ENCODE assay signal across 8 cellular contexts in the genomic region with DNA sequence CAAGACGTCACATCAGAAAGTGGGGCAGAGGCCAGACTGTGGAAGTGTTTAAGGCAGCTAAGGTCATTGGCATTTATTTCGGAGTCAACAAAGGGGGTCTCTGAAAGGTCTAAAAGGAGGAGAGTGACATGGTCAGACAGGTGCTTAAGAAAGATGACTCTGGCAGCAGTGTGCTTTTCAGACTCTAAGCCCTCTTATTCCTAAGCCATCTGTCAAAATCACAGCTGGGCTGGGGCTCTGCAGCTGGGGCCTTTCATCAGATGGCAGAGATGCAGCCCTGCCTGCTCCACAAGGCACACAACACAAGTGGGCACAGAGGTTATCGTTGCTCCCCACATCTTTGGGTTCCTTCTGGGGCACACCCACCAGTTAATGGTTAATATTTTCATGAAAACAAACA. TPM values are rescaled to one million over a fixed set of nuclear protein-coding genes. Genes with fewer than 3 reads are reported as not detected.
DNase-seq lines count a peak whose midpoint lies in the region; ATAC-seq and TF ChIP-seq lines count a peak whose summit lies in the region.

No MANE protein-coding gene starts in this region.

- H3K18ac ChIP-seq in IMR-90 (ENCODE audit: low read depth, low read length), result no peak overlapping the region

- H3K27ac ChIP-seq in IMR-90 (ENCODE audit: insufficient read depth, low read length), result no peak overlapping the region
- H3K27ac ChIP-seq in SJCRH30, result peak overlapping the region; percentile 74
- H3K27ac ChIP-seq in spleen, result peak overlapping the region; percentile 67 to 89 (median 80)
- H3K27ac ChIP-seq in adrenal gland, result peak overlapping the region in 2 of 5 donors; percentile 79 to 90
- H3K27ac ChIP-seq in testis, result peak overlapping the region in 1 of 2 donors; percentile 31

- no peak overlapping the region for H3K9ac ChIP-seq in IMR-90 (ENCODE audit: low read depth, low read length)

- H4K91ac ChIP-seq in IMR-90 (ENCODE audit: insufficient read depth, low read depth, low read length), result no peak overlapping the region

- no peak for TF ChIP-seq CTCF in IMR-90 (conservative IDR thresholded peaks at IDR 0.05; ENCODE audit: low read depth, low read length)
- no peak for TF ChIP-seq CTCF in spleen (IDR thresholded peaks at IDR 0.05 in 8 of 11, conservative IDR thresholded peaks at IDR 0.05 in 3 of 11)
- no peak for TF ChIP-seq CTCF in adrenal gland (IDR thresholded peaks at IDR 0.05)
- no peak for TF ChIP-seq CTCF in testis (IDR thresholded peaks at IDR 0.05)

- no peak overlapping the region for H4K5ac ChIP-seq in IMR-90 (ENCODE audit: low read depth, low read length)

- peaks cover 6% of the 10 kb centered on the region; the same call in 1 of the 2 replicates for H4K20me1 ChIP-seq in IMR-90 (ENCODE audit: insufficient read depth, low read length)

- H4K8ac ChIP-seq in IMR-90 (ENCODE audit: low read depth in 2 of 2, low read length in 2 of 2), result no peak overlapping the region

- no peak overlapping the region for H3K56ac ChIP-seq in IMR-90 (ENCODE audit: extremely low read depth, insufficient read depth, low read length)

- peaks cover 2% of the 10 kb centered on the region; the same call in 1 of the 2 replicates for H3K9me1 ChIP-seq in IMR-90 (ENCODE audit: insufficient read depth, low read length)

- TF ChIP-seq POLR2A in IMR-90 (IDR thresholded peaks at IDR 0.05; ENCODE audit: low read depth, low read length), result no peak
- no peak for TF ChIP-seq POLR2A in spleen (IDR thresholded peaks at IDR 0.05)
- TF ChIP-seq POLR2A in adrenal gland (IDR thresholded peaks at IDR 0.05), result no peak
- no peak for TF ChIP-seq POLR2A in testis (IDR thresholded peaks at IDR 0.05)

- no peak overlapping the region for H2AFZ ChIP-seq in IMR-90 (replicated peaks; ENCODE audit: low read length, poor library complexity)

- no peak overlapping the region for H3K4ac ChIP-seq in IMR-90 (ENCODE audit: low read depth, low read length)

- dilution Hi-C loops in IMR-90 (cut with HindIII; ENCODE audit: low sequenced_read_pairs, unreplicated experiment), result no loop called here

- H3K4me1 ChIP-seq in IMR-90 (ENCODE audit: control insufficient read depth, insufficient read depth, low read length), result peaks cover 5% of the 10 kb centered on the region; the same call in 1 of the 2 replicates
- H3K4me1 ChIP-seq in SJCRH30, result peaks cover 22% of the 10 kb centered on the region
- peaks cover 17 to 30% (median 24%) of the 10 kb centered on the region in 6 donors for H3K4me1 ChIP-seq in spleen
- H3K4me1 ChIP-seq in adrenal gland (replicated peaks in 1 of 2), result peaks cover 0 to 16% of the 10 kb centered on the region in 2 donors
- H3K4me1 ChIP-seq in testis, result peaks cover 7% of the 10 kb centered on the region

- H3K14ac ChIP-seq in IMR-90 (replicated peaks; ENCODE audit: low read depth, low read length), result no peak overlapping the region

- CTCF ChIA-PET in IMR-90 (lab: Yijun Ruan, JAX), result interaction anchor here (1.1 kb wide), 1 partner anchor 456 kb away, joined by 3 read pairs; no protein-coding TSS in a partner anchor

- no peak overlapping the region for H2BK120ac ChIP-seq in IMR-90 (ENCODE audit: low read depth, low read length)

- intact Hi-C loops in IMR-90 (cut with micrococcal nuclease), result loop anchor here (5.0 kb wide), 1 partner anchor 281 kb away; no protein-coding TSS in a partner anchor
- intact Hi-C loops in head of caudate nucleus (cut with DNase I), result loop anchor here (5.0 kb wide), 1 partner anchor 456 kb away; no protein-coding TSS in a partner anchor
- intact Hi-C loops in spleen (cut with DNase I; ENCODE audit: low total_unique reads), result no loop called here
- intact Hi-C loops in adrenal gland (cut with DNase I), result no loop called here
- intact Hi-C loops in testis (cut with DNase I; ENCODE audit: low total_unique reads), result no loop called here

- in situ Hi-C loops in IMR-90 (cut with MboI; ENCODE audit: low sequenced_read_pairs), result no loop called here

- H2BK20ac ChIP-seq in IMR-90 (ENCODE audit: low read depth, low read length), result no peak overlapping the region

- H3K27me3 ChIP-seq in IMR-90 (ENCODE audit: control insufficient read depth, insufficient read depth, low read length) (no peaks in the 10 kb centered on the region), SJCRH30 (no peaks in the 10 kb centered on the region), spleen (replicated peaks in 1 of 7) (no peaks in the 10 kb centered on the region), adrenal gland (no peaks in the 10 kb centered on the region), testis (no peaks in the 10 kb centered on the region)

- WGBS in IMR-90 (ENCODE audit: extremely low coverage in 2 of 2, insufficient read length in 1 of 2), 2 experiments, result 100% methylated on average over 1 of the region's 3 CpGs; no CpG with 5 or more reads in 1 of the 2 experiments
- WGBS in spleen, 5 donors, result 58 to 75% (median 69%) methylated on average over 3 of the region's 3 CpGs
- WGBS in adrenal gland, 4 donors, result 75 to 79% (median 76%) methylated on average over 2 to 3 of the region's 3 CpGs
- 81 to 82% methylated on average over 3 of the region's 3 CpGs for WGBS in testis, 2 donors

- no peak for TF ChIP-seq RAD21 in IMR-90 (IDR thresholded peaks at IDR 0.05; ENCODE audit: low read length)

- DNase-seq in IMR-90, result no peak
- DNase-seq in SJCRH30, result peak; percentile 86 to 96
- DNase-seq in head of caudate nucleus, result peak in 23 of 42 donors; percentile 35 to 81 (median 61)
- DNase-seq in spleen, result no peak
- DNase-seq in NCI-H1105 treated with DMSO at 0.1 percent for 48 hours (lab: John Stamatoyannopoulos, UW), result no peak
- DNase-seq in NCI-H2196 treated with DMSO at 0.1 percent for 48 hours (lab: John Stamatoyannopoulos, UW; ENCODE audit: unreplicated experiment), result no peak
- no peak for DNase-seq in adrenal gland
- DNase-seq in testis, result no peak

- BruUV-seq in IMR-90 (replicated peaks; lab: Mats Ljungman, UMichigan), result no TSS peak

- ATAC-seq in IMR-90 (ENCODE audit: low read depth), result no peak

- H3K4me3 ChIP-seq in IMR-90 (ENCODE audit: insufficient read depth, low read depth, low read length) (no peak overlapping the region), SJCRH30 (no peak overlapping the region), spleen (no peak overlapping the region), adrenal gland (no peak overlapping the region), testis (no peak overlapping the region)

- POLR2A ChIA-PET in IMR-90 (lab: Charles Lee; ENCODE audit: unreplicated experiment), result no interaction called here

- no peaks in the 10 kb centered on the region for H3K9me3 ChIP-seq in IMR-90 (ENCODE audit: control insufficient read depth, insufficient read depth, low read length)
- H3K9me3 ChIP-seq in SJCRH30 (replicated peaks), result no peaks in the 10 kb centered on the region
- no peaks in the 10 kb centered on the region for H3K9me3 ChIP-seq in spleen
- no peaks in the 10 kb centered on the region for H3K9me3 ChIP-seq in adrenal gland (replicated peaks in 1 of 3)
- H3K9me3 ChIP-seq in testis, result no peaks in the 10 kb centered on the region

- no peak overlapping the region for H3K23ac ChIP-seq in IMR-90 (ENCODE audit: low read depth, low read length)

- H2AK5ac ChIP-seq in IMR-90 (ENCODE audit: low read depth, low read length), result no peak overlapping the region

- no peaks in the 10 kb centered on the region for H3K79me1 ChIP-seq in IMR-90 (ENCODE audit: low read depth in 1 of 2, low read length in 2 of 2)

- H2BK5ac ChIP-seq in IMR-90 (ENCODE audit: low read depth, low read length, poor library complexity, severe bottlenecking), result no peak overlapping the region

- H2AK9ac ChIP-seq in IMR-90 (replicated peaks; ENCODE audit: low read depth, low read length, poor library complexity), result peak overlapping the region; percentile 48

- H3K4me2 ChIP-seq in IMR-90 (ENCODE audit: low read depth, low read length), result no peak overlapping the region

- no peak overlapping the region for H2BK15ac ChIP-seq in IMR-90 (ENCODE audit: low read depth, low read length)

- H3K36me3 ChIP-seq in IMR-90 (ENCODE audit: control insufficient read depth, insufficient read depth, low read length) (peaks cover 33% of the 10 kb centered on the region), SJCRH30 (no peaks in the 10 kb centered on the region; the same call in 1 of the 2 replicates), spleen (peaks cover 0 to 93% (median 68%) of the 10 kb centered on the region in 6 donors), adrenal gland (replicated peaks in 1 of 2) (peaks cover 0 to 60% of the 10 kb centered on the region in 2 donors), testis (ENCODE audit: low read depth, missing control alignments) (no peaks in the 10 kb centered on the region)

TF ChIP-seq in IMR-90, 13 proteins besides CTCF, POLR2A, EP300 and RAD21:
- TF ChIP-seq RCOR1 (IDR thresholded peaks at IDR 0.05; ENCODE audit: insufficient replicate concordance, low read length) (no peak), CHD1 (IDR thresholded peaks at IDR 0.05; ENCODE audit: low read depth, low read length) (no peak), MXI1 (IDR thresholded peaks at IDR 0.05; ENCODE audit: borderline replicate concordance, low read depth, low read length) (no peak), SMC3 (IDR thresholded peaks at IDR 0.05; ENCODE audit: low read depth, low read length) (no peak), NFE2L2 (IDR thresholded peaks at IDR 0.05; ENCODE audit: low read depth, low read length) (no peak)
- TF ChIP-seq, protein P1, sequence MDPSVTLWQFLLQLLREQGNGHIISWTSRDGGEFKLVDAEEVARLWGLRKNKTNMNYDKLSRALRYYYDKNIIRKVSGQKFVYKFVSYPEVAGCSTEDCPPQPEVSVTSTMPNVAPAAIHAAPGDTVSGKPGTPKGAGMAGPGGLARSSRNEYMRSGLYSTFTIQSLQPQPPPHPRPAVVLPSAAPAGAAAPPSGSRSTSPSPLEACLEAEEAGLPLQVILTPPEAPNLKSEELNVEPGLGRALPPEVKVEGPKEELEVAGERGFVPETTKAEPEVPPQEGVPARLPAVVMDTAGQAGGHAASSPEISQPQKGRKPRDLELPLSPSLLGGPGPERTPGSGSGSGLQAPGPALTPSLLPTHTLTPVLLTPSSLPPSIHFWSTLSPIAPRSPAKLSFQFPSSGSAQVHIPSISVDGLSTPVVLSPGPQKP (IDR thresholded peaks at IDR 0.05; ENCODE audit: borderline replicate concordance, low read depth, low read length), result no peak

RNA-seq across cellular contexts. Expression of gene FBXL22, which starts 14.0 kb away (rescaled TPM):
- total RNA-seq in IMR-90 (2012; rRNA removed) (0.28 and 0.36 TPM in 2 replicates), spleen (1 to 10 TPM in 2 of 7 donors, under 1 TPM in 5; 0.13 to 1.7 (median 0.89) TPM), adrenal gland (under 1 TPM in 7 of 8 donors, not detected in 1; 0.42 to 0.93 (median 0.78) TPM), testis (10 to 100 TPM; 11.6 to 14.3 TPM)
- polyA plus RNA-seq in IMR-90 (2012; rRNA removed) (0.70 and 1.3 TPM in 2 replicates), spleen (1 to 10 TPM in 2 of 3 donors, under 1 TPM in 1; 0.37 to 1.2 (median 1.0) TPM), adrenal gland (1 to 10 TPM in 2 of 3 donors, under 1 TPM in 1; 0.37 to 5.9 (median 1.0) TPM), testis (ENCODE audit: insufficient read depth, low read depth, low replicate concordance) (3.2 TPM)
- 1.00 and 2.2 TPM in 2 replicates for polyA plus RNA-seq in IMR-90 (2012; cell fraction: cytosol; rRNA removed)
- 4.6 and 5.7 TPM in 2 replicates for polyA plus RNA-seq in IMR-90 (2012; cell fraction: nucleus; rRNA removed; ENCODE audit: low replicate concordance)
- 0.10 and 0.34 TPM in 2 replicates for total RNA-seq in SJCRH30 (2014; rRNA removed; shearing (Covaris generic))

Comparison
In these comparisons a context has a peak if more than half of its experiments do, and no peak if none do; other contexts are left out.
1. DNase-seq: peak in SJCRH30 (2 of 2) and head of caudate nucleus (23 of 42); none in IMR-90 (single experiment), spleen (single experiment), NCI-H1105 treated with DMSO at 0.1 percent for 48 hours (single experiment), NCI-H2196 treated with DMSO at 0.1 percent for 48 hours (single experiment), adrenal gland (0 of 7) and testis (single experiment).
2. intact Hi-C loops: an anchor here in IMR-90 (5.0 kb wide) and head of caudate nucleus (5.0 kb wide); none called in spleen, adrenal gland and testis.